In the genomic region with DNA sequence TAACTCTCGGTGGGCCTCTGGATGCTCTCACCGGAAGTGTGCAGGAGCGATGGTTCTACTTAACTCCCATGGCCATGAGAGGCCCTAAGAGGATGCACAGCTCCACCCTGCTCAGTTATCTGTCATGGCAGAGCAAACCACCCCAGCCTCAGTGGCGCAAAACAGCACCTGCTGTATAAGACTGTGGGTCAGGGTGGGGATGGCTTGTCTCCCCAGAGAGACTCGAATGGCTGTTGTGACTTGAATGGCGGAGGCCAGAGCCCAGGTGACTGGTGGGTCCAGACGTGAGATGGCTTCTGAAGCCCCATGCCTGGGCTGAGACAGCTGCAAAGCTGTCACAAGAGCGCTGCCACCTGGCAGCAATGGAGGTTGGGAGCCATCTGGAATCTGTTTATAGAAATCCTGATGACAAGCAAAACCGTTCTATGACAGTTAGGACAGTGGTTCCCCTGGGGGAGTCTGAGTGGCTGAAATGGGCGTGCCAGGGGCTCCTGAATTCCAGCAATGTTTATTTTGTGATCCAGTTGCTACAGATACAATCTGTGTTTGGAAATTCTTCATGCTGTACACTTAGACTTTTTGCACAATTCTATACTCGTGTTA, we compare ENCODE assay signal across 22 cellular contexts.
"Had no signal": no experiment of that assay in that cellular context is flagged by ENCODE, and none has a peak within 500 bp of the region (broad histone marks: within the 10 kb centered on the region; RNA-seq: fewer than 3 reads in every experiment).

No MANE protein-coding gene starts in this region.

- H3K27ac ChIP-seq: body of pancreas, left lung, transverse colon, vagina had no signal

- DNase-seq: activated B cell treated with CpG ODN at 0.5 μM for 24 hours; activated CD4-positive, alpha-beta memory T cell treated with anti-CD3 and anti-CD28 coated beads for 36 hours; activated CD4-positive, alpha-beta T cell treated with anti-CD3 and anti-CD28 coated beads for 4 hours; activated naive CD4-positive, alpha-beta T cell treated with Interleukin-2 at 50 U/mL for 16 hours; activated naive CD8-positive, alpha-beta T cell treated with anti-CD3 and anti-CD28 coated beads, Interleukin-2, amount 10 ng/mL, durations not matched to agents 7 days and 5 days; activated T-cell treated with anti-CD3 and anti-CD28 coated beads, Interleukin-2, amount 50 U/mL, for 1 hour; amygdala; body of pancreas; endodermal cell; erythroblast; hypothalamus; kidney; left lung; mammary epithelial cell; midbrain; nephron progenitor cell; occipital lobe; stimulated activated CD4-positive, alpha-beta T cell treated with anti-CD3 and anti-CD28 coated beads, Interleukin-2, amount 100 ng/mL, for 24 hours; stimulated activated naive CD8-positive, alpha-beta T cell treated with anti-CD3 and anti-CD28 coated beads, Interleukin-15, Interleukin-2, amounts not matched to agents 100 U/mL and 50 U/mL, for 24 hours; substantia nigra; transverse colon had no signal

- H3K4me3 ChIP-seq: body of pancreas, left lung, transverse colon, vagina had no signal

- H3K4me1 ChIP-seq: body of pancreas, left lung, transverse colon, vagina had no signal

- H3K27me3 ChIP-seq: body of pancreas, transverse colon, vagina had no signal

- H3K36me3 ChIP-seq: left lung, transverse colon, vagina had no signal

- H3K9me3 ChIP-seq: vagina had no signal
